ENCODE assay signal across 9 cellular contexts in genomic region chr22:37428649-37429586, GRCh38. TPM values are rescaled to one million over a fixed set of nuclear protein-coding genes. Genes with fewer than 3 reads are reported as not detected.
DNase-seq lines count a peak whose midpoint lies in the region; ATAC-seq and TF ChIP-seq lines count a peak whose summit lies in the region.
"Had no signal": no experiment of that assay in that cellular context is flagged by ENCODE, and none has a peak within 500 bp of the region (broad histone marks: within the 10 kb centered on the region; RNA-seq: fewer than 3 reads in every experiment).

No MANE protein-coding gene starts in this region.

- no peak overlapping the region for H3K27ac Mint-ChIP-seq in activated naive CD8-positive, alpha-beta T cell treated with anti-CD3 and anti-CD28 coated beads, Interleukin-2, amount 10 ng/mL, durations not matched to agents 7 days and 5 days
- no peak overlapping the region for H3K27ac Mint-ChIP-seq in immature natural killer cell

- peaks cover 14% of the 10 kb centered on the region for H3K4me1 Mint-ChIP-seq in activated naive CD8-positive, alpha-beta T cell treated with anti-CD3 and anti-CD28 coated beads, Interleukin-2, amount 10 ng/mL, durations not matched to agents 7 days and 5 days
- H3K4me1 Mint-ChIP-seq in immature natural killer cell, result peaks cover 0 to 19% of the 10 kb centered on the region in 2 donors

- peaks cover 49% of the 10 kb centered on the region for H3K27me3 Mint-ChIP-seq in activated naive CD8-positive, alpha-beta T cell treated with anti-CD3 and anti-CD28 coated beads, Interleukin-2, amount 10 ng/mL, durations not matched to agents 7 days and 5 days
- H3K27me3 Mint-ChIP-seq in immature natural killer cell (ENCODE audit: low read depth in 3 of 3), result peaks cover 4 to 36% (median 17%) of the 10 kb centered on the region in 3 donors

- peak; percentile 76 for TF ChIP-seq CTCF in AG09309 (IDR thresholded peaks at IDR 0.05; ENCODE audit: control insufficient read depth, insufficient read depth, low read depth, low read length, missing control alignments)

- H3K4me3 Mint-ChIP-seq in activated naive CD8-positive, alpha-beta T cell treated with anti-CD3 and anti-CD28 coated beads, Interleukin-2, amount 10 ng/mL, durations not matched to agents 7 days and 5 days, result no peak overlapping the region
- H3K4me3 Mint-ChIP-seq in immature natural killer cell, result peak overlapping the region in 3 of 5 donors; percentile 7 to 32 (median 21)

- DNase-seq in AG09309 (ENCODE audit: low read depth) (no peak), H7 (peak; percentile 94), SK-N-DZ (ENCODE audit: low spot score) (peak; percentile 43), immature natural killer cell (peak; percentile 42 to 62 (median 60))
- DNase-seq in activated naive CD8-positive, alpha-beta T cell treated with anti-CD3 and anti-CD28 coated beads, Interleukin-2, amount 10 ng/mL, durations not matched to agents 7 days and 5 days, result peak; percentile 71
- peak; percentile 17 to 53 (median 28) for DNase-seq in stimulated activated CD4-positive, alpha-beta T cell treated with anti-CD3 and anti-CD28 coated beads, TNF-alpha, amount 100 ng/mL, for 24 hours (ENCODE audit: low read depth in 3 of 3)

- POLR2A ChIA-PET in activated naive CD8-positive, alpha-beta T cell treated with anti-CD3 and anti-CD28 coated beads, Interleukin-2, amount 10 ng/mL, durations not matched to agents 7 days and 5 days (lab: Charles Lee), result interaction anchor here (1.0 to 1.7 kb wide), 3 partner anchors 115 to 190 kb away, joined by 3 read pairs; no protein-coding TSS in a partner anchor

- H3K4me3 ChIP-seq in AG09309 (ENCODE audit: control insufficient read depth, low read depth, low read length) (no peak overlapping the region), H7 (ENCODE audit: insufficient read depth, low read depth, low read length) (no peak overlapping the region)
- H3K4me3 ChIP-seq: lung had no signal

- H3K9me3 Mint-ChIP-seq in activated naive CD8-positive, alpha-beta T cell treated with anti-CD3 and anti-CD28 coated beads, Interleukin-2, amount 10 ng/mL, durations not matched to agents 7 days and 5 days, result peaks cover 3% of the 10 kb centered on the region
- H3K9me3 Mint-ChIP-seq in immature natural killer cell, result peaks cover 0 to 2% (median 0%) of the 10 kb centered on the region in 6 donors

- H3K27me3 ChIP-seq in H7 (ENCODE audit: control insufficient read depth, insufficient read depth, low read length), result peaks cover 34% of the 10 kb centered on the region

- no peaks in the 10 kb centered on the region for H3K36me3 Mint-ChIP-seq in activated naive CD8-positive, alpha-beta T cell treated with anti-CD3 and anti-CD28 coated beads, Interleukin-2, amount 10 ng/mL, durations not matched to agents 7 days and 5 days
- H3K36me3 Mint-ChIP-seq in immature natural killer cell, result peaks cover 0 to 3% (median 0%) of the 10 kb centered on the region in 3 donors

- no peaks in the 10 kb centered on the region for H3K36me3 ChIP-seq in H7 (replicated peaks; ENCODE audit: control insufficient read depth, insufficient read depth, low read length)

- peak; percentile 39 for ATAC-seq in activated naive CD8-positive, alpha-beta T cell treated with anti-CD3 and anti-CD28 coated beads, Interleukin-2, amount 10 ng/mL, durations not matched to agents 7 days and 5 days (ENCODE audit: low read depth)
- ATAC-seq in HG03159 (IDR thresholded peaks at IDR 0.05; ENCODE audit: unreplicated experiment), result no peak
- no peak for ATAC-seq in HG03025 (IDR thresholded peaks at IDR 0.05; ENCODE audit: low FRiP score, unreplicated experiment)

RNA-seq across cellular contexts. Expression of gene ELFN2, which starts 1.6 kb away (rescaled TPM):
- 0.14 and 0.22 TPM in 2 replicates for total RNA-seq in H7 (2014; rRNA removed; shearing (Covaris generic))
- polyA plus RNA-seq in SK-N-DZ (2014; cell fraction: cytosol; rRNA removed), result not detected in 2 replicates
- polyA plus RNA-seq in SK-N-DZ (2014; cell fraction: nucleus; rRNA removed), result 0.05 TPM in 1 of 2 replicates, not detected in the other
- total RNA-seq in activated naive CD8-positive, alpha-beta T cell treated with anti-CD3 and anti-CD28 coated beads, Interleukin-2, amount 10 ng/mL, durations not matched to agents 7 days and 5 days, result under 1 TPM; 0.26 to 0.47 TPM
- under 1 TPM in 1 of 3 donors, not detected in 2; 0.04 TPM for polyA plus RNA-seq in immature natural killer cell

RNA-seq across cellular contexts. Expression of gene MFNG, which starts 57.3 kb away (rescaled TPM):
- 1.3 and 5.1 TPM in 2 replicates for total RNA-seq in H7 (2014; rRNA removed; shearing (Covaris generic))
- polyA plus RNA-seq in SK-N-DZ (2014; cell fraction: cytosol; rRNA removed), result 16.3 and 24.6 TPM in 2 replicates
- 10.8 and 20.0 TPM in 2 replicates for polyA plus RNA-seq in SK-N-DZ (2014; cell fraction: nucleus; rRNA removed)
- total RNA-seq in activated naive CD8-positive, alpha-beta T cell treated with anti-CD3 and anti-CD28 coated beads, Interleukin-2, amount 10 ng/mL, durations not matched to agents 7 days and 5 days, result 100 to 1,000 TPM; 207 to 211 TPM
- 100 to 1,000 TPM; 235 to 361 (median 286) TPM for polyA plus RNA-seq in immature natural killer cell

Comparison
In these comparisons a context has a peak if more than half of its experiments do, and no peak if none do; other contexts are left out.
1. RNA of gene MFNG, which starts 57.3 kb away (total RNA-seq): 207 to 211 TPM in activated naive CD8-positive, alpha-beta T cell treated with anti-CD3 and anti-CD28 coated beads, Interleukin-2, amount 10 ng/mL, durations not matched to agents 7 days and 5 days; 1.3 to 5.1 TPM in H7; every median in the first group is over 10 times any median in the second.